In genomic region chr12:112124918-112125249, GRCh38 we compare ENCODE assay signal across 8 cellular contexts. TPM values are rescaled to one million over a fixed set of nuclear protein-coding genes. Genes with fewer than 3 reads are reported as not detected.
DNase-seq lines count a peak whose midpoint lies in the region; TF ChIP-seq lines count a peak whose summit lies in the region.

No MANE protein-coding gene starts in this region.

- peaks cover 18% of the 10 kb centered on the region for H4K20me1 ChIP-seq in neural progenitor cell (ENCODE audit: low read depth)

- intact Hi-C loops in Caco-2 (cut with micrococcal nuclease; ENCODE audit: unreplicated experiment): loop anchor here (10.0 kb wide), 1 partner anchor 260 kb away; the partner anchor contains the start of gene HECTD4

- POLR2A ChIA-PET in Caco-2 (lab: Charles Lee): interaction anchor here (0.5 to 1.3 kb wide), 6 partner anchors 8 to 81 kb away, joined by 3 to 5 read pairs (median 4); no protein-coding TSS in a partner anchor

- H3K79me2 ChIP-seq in neural progenitor cell (ENCODE audit: low read depth): peaks cover 30% of the 10 kb centered on the region

- no CpG with 5 or more reads among the region's 1 CpG for whole genome bisulfite sequencing in HUES64

- H3K4me2 ChIP-seq in neural progenitor cell: peak overlapping the region; percentile 57

- peaks cover 7% of the 10 kb centered on the region for H3K36me3 Mint-ChIP-seq in Caco-2 (ENCODE audit: insufficient read depth, unreplicated experiment)
- H3K36me3 Mint-ChIP-seq in neural progenitor cell: no peaks in the 10 kb centered on the region

- H3K4me1 Mint-ChIP-seq in Caco-2 (ENCODE audit: low read depth, unreplicated experiment): peaks cover 21% of the 10 kb centered on the region
- H3K4me1 Mint-ChIP-seq in neural progenitor cell: peaks cover 29% of the 10 kb centered on the region

- DNase-seq in Caco-2: peak in 1 of 2 experiments; percentile 1
- DNase-seq in brain microvascular endothelial cell: no peak
- DNase-seq in neural progenitor cell (ENCODE audit: low spot score): no peak
- DNase-seq in COR-L47 (lab: John Stamatoyannopoulos, UW): no peak
- no peak for DNase-seq in WERI-Rb-1
- no peak for DNase-seq in NCI-H187 treated with DMSO at 0.1 percent for 48 hours (lab: John Stamatoyannopoulos, UW)
- no peak for DNase-seq in NCI-H1694 (lab: John Stamatoyannopoulos, UW)

- H3F3A ChIP-seq in neural progenitor cell (ENCODE audit: low read depth): peaks cover 19% of the 10 kb centered on the region

- TF ChIP-seq CTCF in Caco-2 (IDR thresholded peaks at IDR 0.05; ENCODE audit: insufficient read depth in 1 of 2, low read depth in 1 of 2, low read length in 1 of 2, severe bottlenecking in 1 of 2, unreplicated experiment in 1 of 2) (no peak), brain microvascular endothelial cell (IDR thresholded peaks at IDR 0.05; ENCODE audit: low read depth, low read length, missing control alignments) (no peak), neural progenitor cell (IDR thresholded peaks at IDR 0.05) (no peak), WERI-Rb-1 (IDR thresholded peaks at IDR 0.05; ENCODE audit: low read depth, low read length) (no peak)

- H3K27ac Mint-ChIP-seq in Caco-2 (ENCODE audit: unreplicated experiment) (peak overlapping the region; percentile 42), neural progenitor cell (no peak overlapping the region)

- H3K4me3 ChIP-seq in Caco-2 (ENCODE audit: low read depth, low read length) (peak overlapping the region; percentile 24), HUES64 (ENCODE audit: low read length) (peak overlapping the region; percentile 24; the same call in 1 of the 2 replicates), brain microvascular endothelial cell (ENCODE audit: low read depth, low read length) (peak overlapping the region; percentile 12), neural progenitor cell (no peak overlapping the region), WERI-Rb-1 (ENCODE audit: low read depth, low read length) (no peak overlapping the region)

- no TSS peak for BruUV-seq in Caco-2 (replicated peaks; lab: Mats Ljungman, UMichigan)

- peak overlapping the region; percentile 78 for H3K4me3 Mint-ChIP-seq in Caco-2 (ENCODE audit: unreplicated experiment)
- H3K4me3 Mint-ChIP-seq in neural progenitor cell: peak overlapping the region; percentile 80

- no peaks in the 10 kb centered on the region for H3K27me3 Mint-ChIP-seq in Caco-2 (ENCODE audit: insufficient read depth, unreplicated experiment)
- peaks cover 10% of the 10 kb centered on the region for H3K27me3 Mint-ChIP-seq in neural progenitor cell (ENCODE audit: insufficient read depth, low read depth)

- no peak overlapping the region for H2AFZ ChIP-seq in neural progenitor cell (replicated peaks)

- no peak overlapping the region for H3K9ac ChIP-seq in HUES64 (ENCODE audit: low read depth, low read length)
- H3K9ac ChIP-seq in neural progenitor cell: no peak overlapping the region

- H3K9me3 ChIP-seq in Caco-2 (no peaks in the 10 kb centered on the region), HUES64 (ENCODE audit: insufficient read depth, low read depth, low read length) (no peaks in the 10 kb centered on the region), neural progenitor cell (ENCODE audit: low read depth) (no peaks in the 10 kb centered on the region), WERI-Rb-1 (ENCODE audit: severe bottlenecking) (no peaks in the 10 kb centered on the region)

- no peak overlapping the region for H3K27ac ChIP-seq in HUES64 (ENCODE audit: low read depth, low read length)
- no peak overlapping the region for H3K27ac ChIP-seq in brain microvascular endothelial cell
- no peak overlapping the region for H3K27ac ChIP-seq in neural progenitor cell
- H3K27ac ChIP-seq in WERI-Rb-1: no peak overlapping the region

- peaks cover 10% of the 10 kb centered on the region; the same call in 1 of the 2 replicates for H3K4me1 ChIP-seq in Caco-2
- H3K4me1 ChIP-seq in HUES64 (ENCODE audit: insufficient read depth, low read length): peaks cover 13% of the 10 kb centered on the region
- peaks cover 6% of the 10 kb centered on the region for H3K4me1 ChIP-seq in neural progenitor cell

- H3K9me3 Mint-ChIP-seq in Caco-2 (ENCODE audit: unreplicated experiment): no peaks in the 10 kb centered on the region
- H3K9me3 Mint-ChIP-seq in neural progenitor cell: no peaks in the 10 kb centered on the region

- H3K36me3 ChIP-seq in Caco-2 (ENCODE audit: control insufficient read depth, insufficient read depth, low read length) (no peaks in the 10 kb centered on the region), HUES64 (ENCODE audit: insufficient read depth, low read length) (no peaks in the 10 kb centered on the region), brain microvascular endothelial cell (replicated peaks) (no peaks in the 10 kb centered on the region), neural progenitor cell (no peaks in the 10 kb centered on the region), WERI-Rb-1 (no peaks in the 10 kb centered on the region)

- no peaks in the 10 kb centered on the region for H3K27me3 ChIP-seq in Caco-2 (replicated peaks; ENCODE audit: control insufficient read depth, insufficient read depth, low read length)
- no peaks in the 10 kb centered on the region for H3K27me3 ChIP-seq in HUES64 (ENCODE audit: insufficient read depth, low read length)
- H3K27me3 ChIP-seq in brain microvascular endothelial cell (replicated peaks): no peaks in the 10 kb centered on the region
- no peaks in the 10 kb centered on the region for H3K27me3 ChIP-seq in neural progenitor cell
- no peaks in the 10 kb centered on the region for H3K27me3 ChIP-seq in WERI-Rb-1 (ENCODE audit: insufficient read depth, low read depth, severe bottlenecking)

- CTCF ChIA-PET in Caco-2 (lab: Charles Lee): interaction anchor here (0.6 to 1.6 kb wide), 2 partner anchors 73 to 283 kb away, joined by 4 to 7 read pairs; partner anchors contain the start of gene MAPKAPK5

- in situ Hi-C loops in brain microvascular endothelial cell (cut with HindIII; ENCODE audit: low pct_ligation_motif_present, low sequenced_read_pairs): no loop called here

RNA-seq across cellular contexts. Expression of gene TRAFD1, which starts 0.5 kb away (rescaled TPM):
- total RNA-seq in Caco-2 (2022) (25.5 and 26.5 TPM in 2 replicates), neural progenitor cell (ENCODE audit: low replicate concordance) (35.4 and 40.5 TPM in 2 replicates)
- 21.9 TPM for polyA plus RNA-seq in HUES64 (2013, experiment 1 of 2)
- 22.3 TPM for polyA plus RNA-seq in HUES64 (2013, experiment 2 of 2)

RNA-seq across cellular contexts. Expression of gene NAA25, which starts 16.3 kb away (rescaled TPM):
- total RNA-seq in Caco-2 (2022) (41.0 and 42.3 TPM in 2 replicates), neural progenitor cell (ENCODE audit: low replicate concordance) (30.8 and 40.7 TPM in 2 replicates)
- polyA plus RNA-seq in HUES64 (2013, experiment 1 of 2): 23.5 TPM
- polyA plus RNA-seq in HUES64 (2013, experiment 2 of 2): 19.8 TPM

Comparison
In these comparisons a context has a peak if more than half of its experiments do, and no peak if none do; other contexts are left out.
1. H3K4me3 ChIP-seq: peak in Caco-2 (single experiment), HUES64 (single experiment) and brain microvascular endothelial cell (single experiment); none in neural progenitor cell (single experiment) and WERI-Rb-1 (single experiment).